Comparison of ENCODE assay signal across 21 cellular contexts in genomic region chr17:81447331-81447933, GRCh38. TPM values are rescaled to one million over a fixed set of nuclear protein-coding genes. Genes with fewer than 3 reads are reported as not detected.
DNase-seq lines count a peak whose midpoint lies in the region; ATAC-seq, FAIRE-seq and TF ChIP-seq lines count a peak whose summit lies in the region.
"Had no signal": no experiment of that assay in that cellular context is flagged by ENCODE, and none has a peak within 500 bp of the region (broad histone marks: within the 10 kb centered on the region; RNA-seq: fewer than 3 reads in every experiment).

No MANE protein-coding gene starts in this region.

- in situ Hi-C loops in GM12878 (cut with MboI) = no loop called here

- SMC1A ChIA-PET in GM12878 (lab: Charles Lee; ENCODE audit: uncharacterized antibody, unreplicated experiment) = no interaction called here

- TF ChIP-seq EP300 in GM12878 (IDR thresholded peaks at IDR 0.05; ENCODE audit: borderline replicate concordance in 1 of 2, control insufficient read depth in 1 of 2, low read depth in 2 of 2, low read length in 2 of 2) = no peak

- H3K4me2 ChIP-seq in BLaER1 (peak overlapping the region; percentile 94), GM12878 (ENCODE audit: control insufficient read depth, insufficient read depth) (no peak overlapping the region)
- H3K4me2 ChIP-seq: A549 had no signal

- H3K9ac ChIP-seq in BLaER1 = peak overlapping the region; percentile 72
- H3K9ac ChIP-seq in GM12878 (ENCODE audit: control insufficient read depth, insufficient read depth, low read length) = no peak overlapping the region

- H3K27me3 ChIP-seq in BLaER1 (no peaks in the 10 kb centered on the region), Caco-2 (replicated peaks; ENCODE audit: control insufficient read depth, insufficient read depth, low read length) (no peaks in the 10 kb centered on the region), GM12878 (replicated peaks in 1 of 2; ENCODE audit: control insufficient read depth in 2 of 2, insufficient read depth in 2 of 2, low read length in 1 of 2) (no peaks in the 10 kb centered on the region; a peak in 1 of 4 replicates)

- H3K27ac Mint-ChIP-seq in Caco-2 (ENCODE audit: unreplicated experiment) = peak overlapping the region; percentile 33
- H3K27ac Mint-ChIP-seq: CD4-positive, alpha-beta T cell; CD8-positive, alpha-beta memory T cell; HFFc6 had no signal

- H3K9me3 Mint-ChIP-seq in Caco-2 (ENCODE audit: unreplicated experiment) = no peaks in the 10 kb centered on the region
- H3K9me3 Mint-ChIP-seq: CD4-positive, alpha-beta T cell; CD8-positive, alpha-beta memory T cell; HFFc6 had no signal

- no peak for TF ChIP-seq POLR2A in GM12878 (IDR thresholded peaks at IDR 0.05; ENCODE audit: low read depth, low read length)

- H2AFZ ChIP-seq in GM12878 (ENCODE audit: control insufficient read depth, low read depth, low read length) = no peak overlapping the region

- CTCF ChIA-PET in Caco-2 (lab: Charles Lee) = interaction anchor here (0.6 kb wide), 1 partner anchor 50 kb away, joined by 9 read pairs; no protein-coding TSS in a partner anchor
- CTCF ChIA-PET in GM12878 (lab: Yijun Ruan, JAX) = no interaction called here
- CTCF ChIA-PET in HEK293T (lab: Yijun Ruan, JAX) = interaction anchor here (0.7 kb wide), 1 partner anchor 149 kb away, joined by 3 read pairs; no protein-coding TSS in a partner anchor

- H3K4me1 Mint-ChIP-seq in Caco-2 (ENCODE audit: low read depth, unreplicated experiment) = no peaks in the 10 kb centered on the region
- H3K4me1 Mint-ChIP-seq: CD14-positive monocyte; CD8-positive, alpha-beta memory T cell had no signal

- no peak for FAIRE-seq in GM12878 (lab: Jason Lieb, UNC)
- FAIRE-seq: A549, GM12892, H54 had no signal

- H3K36me3 ChIP-seq in BLaER1 = peaks cover 74% of the 10 kb centered on the region
- no peaks in the 10 kb centered on the region for H3K36me3 ChIP-seq in Caco-2 (ENCODE audit: control insufficient read depth, insufficient read depth, low read length)
- H3K36me3 ChIP-seq in GM12878 (ENCODE audit: control insufficient read depth in 2 of 2, insufficient read depth in 2 of 2, low read length in 1 of 2) = no peaks in the 10 kb centered on the region

- ATAC-seq in GM12878 = no peak
- ATAC-seq: A549, HCT116 had no signal

- peaks cover 95% of the 10 kb centered on the region for H3K4me1 ChIP-seq in BLaER1
- no peaks in the 10 kb centered on the region for H3K4me1 ChIP-seq in Caco-2
- H3K4me1 ChIP-seq in GM12878 (ENCODE audit: control insufficient read depth, insufficient read depth, low read length) = no peaks in the 10 kb centered on the region
- H3K4me1 ChIP-seq: A549 had no signal

- no TSS peak for BruUV-seq in Caco-2 (replicated peaks; lab: Mats Ljungman, UMichigan)
- no TSS peak for BruUV-seq in GM12878 (replicated peaks; lab: Mats Ljungman, UMichigan)

- DNase-seq in Caco-2 (no peak), GM12878 (ENCODE audit: low read depth, low spot score) (no peak), HEK293T (ENCODE audit: extremely low spot score) (no peak), kidney glomerular epithelial cell (lab: John Stamatoyannopoulos, UW) (no peak)
- DNase-seq in stimulated activated CD4-positive, alpha-beta T cell treated with anti-CD3 and anti-CD28 coated beads, Interleukin-15, amount 100 ng/mL, for 24 hours = no peak
- DNase-seq: 8988T; ACHN; Calu3; CD4-positive, alpha-beta T cell; CD8-positive, alpha-beta memory T cell; DMS53; DMS79 treated with DMSO at 0.1 percent for 48 hours; GF-D8; GOT3; HFFc6 had no signal

- no peak overlapping the region for H3K4me3 Mint-ChIP-seq in Caco-2 (ENCODE audit: unreplicated experiment)
- H3K4me3 Mint-ChIP-seq: CD14-positive monocyte; CD4-positive, alpha-beta T cell; CD8-positive, alpha-beta memory T cell; HFFc6 had no signal

- H3K27me3 Mint-ChIP-seq in Caco-2 (ENCODE audit: insufficient read depth, unreplicated experiment) = no peaks in the 10 kb centered on the region
- H3K27me3 Mint-ChIP-seq: CD4-positive, alpha-beta T cell had no signal

- H3K27ac ChIP-seq in BLaER1 = peak overlapping the region; percentile 95
- H3K27ac ChIP-seq in GM12878 (ENCODE audit: control insufficient read depth, insufficient read depth) = no peak overlapping the region
- H3K27ac ChIP-seq: A549 had no signal

- TF ChIP-seq CTCF in Caco-2 (IDR thresholded peaks at IDR 0.05; ENCODE audit: insufficient read depth in 1 of 2, low read depth in 1 of 2, low read length in 1 of 2, severe bottlenecking in 1 of 2, unreplicated experiment in 1 of 2) (no peak), GM12878 (IDR thresholded peaks at IDR 0.05 in 2 of 3, conservative IDR thresholded peaks at IDR 0.05 in 1 of 3; ENCODE audit: control insufficient read depth in 2 of 3, extremely low read depth in 1 of 3, insufficient read depth in 1 of 3, low read depth in 3 of 3, low read length in 3 of 3) (no peak)

- POLR2A ChIA-PET in Caco-2 (lab: Charles Lee) (interaction anchor here (0.6 kb wide), 1 partner anchor 11 kb away, joined by 5 read pairs; no protein-coding TSS in a partner anchor), GM12878 (lab: Charles Lee) (no interaction called here), HEK293T (lab: Yijun Ruan, JAX) (no interaction called here)

- H3K9me3 ChIP-seq in BLaER1 (no peaks in the 10 kb centered on the region), Caco-2 (no peaks in the 10 kb centered on the region), GM12878 (replicated peaks; ENCODE audit: control insufficient read depth, insufficient read depth, low read length) (no peaks in the 10 kb centered on the region)
- H3K9me3 ChIP-seq: A549 had no signal

- RAD21 ChIA-PET in GM12878 (lab: Charles Lee; ENCODE audit: unreplicated experiment) = no interaction called here

- H3K36me3 Mint-ChIP-seq in Caco-2 (ENCODE audit: insufficient read depth, unreplicated experiment) = peaks cover 5% of the 10 kb centered on the region
- H3K36me3 Mint-ChIP-seq: CD8-positive, alpha-beta memory T cell had no signal

- peaks cover 27% of the 10 kb centered on the region for H4K20me1 ChIP-seq in BLaER1
- H4K20me1 ChIP-seq in GM12878 (ENCODE audit: control insufficient read depth, insufficient read depth) = no peaks in the 10 kb centered on the region

- H3K79me2 ChIP-seq in GM12878 (ENCODE audit: control insufficient read depth, insufficient read depth, low read length) = no peaks in the 10 kb centered on the region

- WGBS in GM12878 (ENCODE audit: insufficient coverage, insufficient replicate concordance, low lambda C conversion rate, missing lambda C conversion rate) = 34% methylated on average over 19 of the region's 25 CpGs

- peak overlapping the region; percentile 49; the same call in 1 of the 2 replicates for H3K4me3 ChIP-seq in BLaER1
- H3K4me3 ChIP-seq in Caco-2 (ENCODE audit: low read depth, low read length) = no peak overlapping the region
- H3K4me3 ChIP-seq in GM12878 = no peak overlapping the region
- H3K4me3 ChIP-seq: A549 had no signal

- intact Hi-C loops in Caco-2 (cut with micrococcal nuclease; ENCODE audit: unreplicated experiment) (no loop called here), GM12878 (cut with micrococcal nuclease; ENCODE audit: unreplicated experiment) (no loop called here)

- no peak for TF ChIP-seq RAD21 in GM12878 (IDR thresholded peaks at IDR 0.05; ENCODE audit: insufficient read depth, low read depth, low read length)

TF ChIP-seq in GM12878, 131 proteins besides CTCF, POLR2A, EP300 and RAD21:
- TF ChIP-seq STAT1 (conservative IDR thresholded peaks at IDR 0.05) = no peak
- 0 out of 2 replicates have a peak, but pooled peaks have one; percentile 34 for TF ChIP-seq NFXL1 (IDR thresholded peaks at IDR 0.05; ENCODE audit: borderline replicate concordance)

TF ChIP-seq in HEK293T, 16 proteins besides CTCF, POLR2A, EP300 and RAD21 (continues in another document):
- no peak for TF ChIP-seq ARNT (IDR thresholded peaks at IDR 0.05)
- TF ChIP-seq FOXA1 (IDR thresholded peaks at IDR 0.05) = no peak
- TF ChIP-seq SP1 (IDR thresholded peaks at IDR 0.05) = no peak
- TF ChIP-seq ELF4 (IDR thresholded peaks at IDR 0.05) = no peak
- TF ChIP-seq BHLHE40 (IDR thresholded peaks at IDR 0.05; ENCODE audit: borderline replicate concordance) = no peak
- TF ChIP-seq FOXK2 (IDR thresholded peaks at IDR 0.05) = no peak
- no peak for TF ChIP-seq ZNF384 (IDR thresholded peaks at IDR 0.05)
- no peak for TF ChIP-seq CTBP1 (IDR thresholded peaks at IDR 0.05; ENCODE audit: borderline replicate concordance)
- TF ChIP-seq L3MBTL2 (conservative IDR thresholded peaks at IDR 0.05) = no peak
- no peak for TF ChIP-seq PKNOX1 (IDR thresholded peaks at IDR 0.05)
- TF ChIP-seq HDGF (IDR thresholded peaks at IDR 0.05; ENCODE audit: borderline replicate concordance) = no peak
- no peak for TF ChIP-seq NFRKB (IDR thresholded peaks at IDR 0.05)
- no peak for TF ChIP-seq TARDBP (IDR thresholded peaks at IDR 0.05)
- TF ChIP-seq FOXM1 (IDR thresholded peaks at IDR 0.05; ENCODE audit: borderline replicate concordance) = no peak

RNA-seq across cellular contexts. Expression of gene BAHCC1, which starts 52.2 kb away (rescaled TPM):
- total RNA-seq in Caco-2 (2022) = 10.2 and 15.5 TPM in 2 replicates
- total RNA-seq in GM12878 (2013; cell fraction: nucleolus; rRNA removed) = 0.32 and 0.84 TPM in 2 replicates
- total RNA-seq in GM12878 (2014; rRNA removed) = under 0.01 TPM in 1 of 2 replicates, not detected in the other
- not detected in 2 replicates for total RNA-seq in GM12878 (2014; rRNA removed; fragmentation: Illumina TruSeq; extraction: Trizol)
- 0.10 and 0.45 TPM in 2 replicates for total RNA-seq in GM12878 (2021)
- not detected for polyA plus RNA-seq in GM12878 (2011; ENCODE audit: low read depth)
- polyA plus RNA-seq in GM12878 (2011; rRNA removed) = 0.12 TPM in 1 of 2 replicates, not detected in the other
- 0.01 and 0.07 TPM in 2 replicates for polyA plus RNA-seq in GM12878 (2011; cell fraction: cytosol; rRNA removed)
- polyA plus RNA-seq in GM12878 (2011; cell fraction: nucleus; rRNA removed) = 0.32 and 0.75 TPM in 2 replicates
- 0.03 and 0.07 TPM in 2 replicates for polyA plus RNA-seq in GM12878 (2012)
- not detected in 2 replicates for polyA plus RNA-seq in GM12878 (2014; fragmentation: Illumina TruSeq; extraction: Trizol)
- not detected for polyA plus RNA-seq in GM12878 (2014; fragmentation: Nextera tagmentation; extraction: Ambion mirVana)
- polyA plus RNA-seq in GM12878 (2014; rRNA removed) = 0.03 TPM in 2 replicates
- polyA plus RNA-seq in GM12878 (2016; fragmentation: Nextera tagmentation; extraction: Ambion mirVana) = under 1 TPM in 1 of 2 experiments, not detected in 1; 0.14 TPM
- polyA minus RNA-seq in GM12878 (2011; rRNA and poly(A)+ RNA removed) = 0.10 TPM in 1 of 2 replicates, not detected in the other
- polyA minus RNA-seq in GM12878 (2011; cell fraction: cytosol; rRNA and poly(A)+ RNA removed) = not detected in 2 replicates
- 0.48 and 0.67 TPM in 2 replicates for polyA minus RNA-seq in GM12878 (2011; cell fraction: nucleus; rRNA and poly(A)+ RNA removed)
- total RNA-seq: CD8-positive, alpha-beta memory T cell had no signal
- polyA plus RNA-seq: CD8-positive, alpha-beta memory T cell had no signal
